ENCODE assay signal across 1 cellular context in genomic region chr5:150035139-150035893, GRCh38.
A peak's percentile ranks its signal among the peaks of the same experiment; 100 is the strongest.
TF ChIP-seq lines count a peak whose summit lies in the region.

No MANE protein-coding gene starts in this region.

TF ChIP-seq in GM12878, 131 proteins besides CTCF, POLR2A, EP300 and RAD21:
- TF ChIP-seq HDGF (IDR thresholded peaks at IDR 0.05) (peak; percentile 43; the same call in 1 of the 2 replicates), YBX1 (IDR thresholded peaks at IDR 0.05) (no peak), BHLHE40 (IDR thresholded peaks at IDR 0.05; ENCODE audit: borderline replicate concordance in 1 of 2, low read depth in 2 of 2, low read length in 1 of 2) (0 out of 4 replicates have a peak, but pooled peaks of 1 of the 2 experiments have one; percentile 12), SPI1 (IDR thresholded peaks at IDR 0.05; ENCODE audit: borderline replicate concordance, insufficient read depth, low read depth, low read length) (peak; percentile 98), POU2F2 (IDR thresholded peaks at IDR 0.05; ENCODE audit: borderline replicate concordance, low read depth, low read length) (no peak; the same call in 2 of the 3 replicates), HCFC1 (IDR thresholded peaks at IDR 0.05; ENCODE audit: low read length) (no peak), MXI1 (IDR thresholded peaks at IDR 0.05; ENCODE audit: low read depth, low read length) (no peak), SMC3 (IDR thresholded peaks at IDR 0.05; ENCODE audit: borderline replicate concordance, low read length) (no peak), BCL11A (IDR thresholded peaks at IDR 0.05; ENCODE audit: low read depth, low read length) (no peak), SMAD5 (IDR thresholded peaks at IDR 0.05; ENCODE audit: low read depth) (no peak), E2F8 (IDR thresholded peaks at IDR 0.05; ENCODE audit: low read depth, partially characterized antibody) (no peak), MAX (IDR thresholded peaks at IDR 0.05; ENCODE audit: low read depth, low read length) (no peak), ZBTB4 (CRISPR knock-in tag; IDR thresholded peaks at IDR 0.05) (no peak), JUNB (IDR thresholded peaks at IDR 0.05) (no peak), EZH2 (IDR thresholded peaks at IDR 0.05; ENCODE audit: borderline replicate concordance, control insufficient read depth, low read depth, low read length) (no peak), IRF4 (IDR thresholded peaks at IDR 0.05; ENCODE audit: low read depth, low read length) (peak; percentile 64), ZBTB40 (IDR thresholded peaks at IDR 0.05; ENCODE audit: borderline replicate concordance) (no peak), ZNF384 (IDR thresholded peaks at IDR 0.05; ENCODE audit: borderline replicate concordance, low read depth, low read length) (no peak)
